ENCODE assay signal across 13 cellular contexts in the genomic region with DNA sequence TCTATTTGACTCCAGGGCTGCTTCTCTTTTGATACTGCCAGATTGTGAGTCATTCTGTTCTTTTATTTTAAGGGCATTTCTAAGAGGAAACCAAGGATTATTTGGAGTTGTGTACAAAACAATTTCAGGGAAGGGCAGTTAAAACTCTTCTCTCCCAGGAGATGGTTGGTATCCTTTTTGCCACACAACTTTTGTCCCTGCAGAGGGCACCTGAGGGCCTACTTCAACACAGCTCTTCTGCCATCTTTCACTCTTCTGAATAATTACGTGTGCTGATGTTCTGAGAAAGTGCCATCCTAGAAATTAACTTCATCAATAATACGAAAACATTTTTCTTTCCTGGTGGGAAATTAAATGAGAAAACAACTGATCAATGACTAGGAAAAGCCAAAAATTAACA.
A peak's percentile ranks its signal among the peaks of the same experiment; 100 is the strongest.
DNase-seq lines count a peak whose midpoint lies in the region; ATAC-seq and TF ChIP-seq lines count a peak whose summit lies in the region.
"Had no signal": no experiment of that assay in that cellular context is flagged by ENCODE, and none has a peak within 500 bp of the region (broad histone marks: within the 10 kb centered on the region; RNA-seq: fewer than 3 reads in every experiment).

No MANE protein-coding gene starts in this region.

- no peak overlapping the region for H3K4ac ChIP-seq in mesendoderm (ENCODE audit: low read depth, low read length)

- no peak overlapping the region for H4K5ac ChIP-seq in mesendoderm (ENCODE audit: low read length)

- no peak overlapping the region for H3K18ac ChIP-seq in mesendoderm (ENCODE audit: low read length)

- H3K27me3 Mint-ChIP-seq in activated naive CD4-positive, alpha-beta T cell treated with anti-CD3 and anti-CD28 coated beads, Interleukin-2, amount 50 U/mL, for 24 hours = peaks cover 4% of the 10 kb centered on the region
- H3K27me3 Mint-ChIP-seq in endodermal cell (ENCODE audit: insufficient read depth) = no peaks in the 10 kb centered on the region
- no peaks in the 10 kb centered on the region for H3K27me3 Mint-ChIP-seq in activated naive CD8-positive, alpha-beta T cell treated with anti-CD3 and anti-CD28 coated beads, Interleukin-2, amount 50 U/mL, for 24 hours
- H3K27me3 Mint-ChIP-seq: stimulated activated naive B cell treated with anti-CD40 and anti-IgM and Interleukin-4, amounts not matched to agents 10 μg/mL and 1 μg/mL and 100 μg/mL, for 72 hours had no signal

- H3K4me2 ChIP-seq in mesendoderm (ENCODE audit: low read length) = no peak overlapping the region

- no peak overlapping the region for H4K8ac ChIP-seq in mesendoderm (ENCODE audit: low read depth, low read length)

- H3K4me1 Mint-ChIP-seq in activated naive CD4-positive, alpha-beta T cell treated with anti-CD3 and anti-CD28 coated beads, Interleukin-2, amount 50 U/mL, for 24 hours = peaks cover 4% of the 10 kb centered on the region
- peaks cover 2% of the 10 kb centered on the region for H3K4me1 Mint-ChIP-seq in endodermal cell
- H3K4me1 Mint-ChIP-seq in activated naive CD8-positive, alpha-beta T cell treated with anti-CD3 and anti-CD28 coated beads, Interleukin-2, amount 50 U/mL, for 24 hours = no peaks in the 10 kb centered on the region
- H3K4me1 Mint-ChIP-seq: stimulated activated naive B cell treated with anti-CD40 and anti-IgM and Interleukin-4, amounts not matched to agents 10 μg/mL and 1 μg/mL and 100 μg/mL, for 72 hours had no signal

- TF ChIP-seq CTCF in endodermal cell (conservative IDR thresholded peaks at IDR 0.05) = peak; percentile 65

- H3K23ac ChIP-seq in mesendoderm (ENCODE audit: low read length) = no peak overlapping the region

- H2AK5ac ChIP-seq in mesendoderm (ENCODE audit: low read length) = no peak overlapping the region

- H3K4me3 ChIP-seq in endodermal cell (ENCODE audit: low read length) = no peak overlapping the region
- no peak overlapping the region for H3K4me3 ChIP-seq in mesendoderm (ENCODE audit: low read length)
- H3K4me3 ChIP-seq: left ventricle myocardium inferior had no signal

- no peaks in the 10 kb centered on the region for H3K36me3 Mint-ChIP-seq in activated naive CD4-positive, alpha-beta T cell treated with anti-CD3 and anti-CD28 coated beads, Interleukin-2, amount 50 U/mL, for 24 hours
- H3K36me3 Mint-ChIP-seq in endodermal cell (ENCODE audit: low read depth) = no peaks in the 10 kb centered on the region
- no peaks in the 10 kb centered on the region for H3K36me3 Mint-ChIP-seq in activated naive CD8-positive, alpha-beta T cell treated with anti-CD3 and anti-CD28 coated beads, Interleukin-2, amount 50 U/mL, for 24 hours (ENCODE audit: low read depth)
- H3K36me3 Mint-ChIP-seq: stimulated activated naive B cell treated with anti-CD40 and anti-IgM and Interleukin-4, amounts not matched to agents 10 μg/mL and 1 μg/mL and 100 μg/mL, for 72 hours had no signal

- no peaks in the 10 kb centered on the region for H3K27me3 ChIP-seq in endodermal cell (ENCODE audit: control insufficient read depth, insufficient read depth, low read length, poor library complexity, severe bottlenecking)
- H3K27me3 ChIP-seq in mesendoderm (ENCODE audit: insufficient read depth, low read length, poor library complexity) = no peaks in the 10 kb centered on the region

- DNase-seq in activated naive CD4-positive, alpha-beta T cell treated with anti-CD3 and anti-CD28 coated beads, Interleukin-2, amount 50 U/mL, for 16 hours = no peak
- peak; percentile 9 for DNase-seq in MV-4-11 (lab: John Stamatoyannopoulos, UW)
- no peak for DNase-seq in endodermal cell
- no peak for DNase-seq in effector CD8-positive, alpha-beta T cell (lab: John Stamatoyannopoulos, UW)
- no peak for DNase-seq in mesendoderm
- no peak for DNase-seq in activated CD8-positive, alpha-beta memory T cell treated with anti-CD3 and anti-CD28 coated beads for 24 hours
- DNase-seq in activated naive CD8-positive, alpha-beta T cell treated with anti-CD3 and anti-CD28 coated beads, Interleukin-2, amount 50 U/mL, for 24 hours = no peak
- DNase-seq: activated T-cell treated with anti-CD3 and anti-CD28 coated beads, Interleukin-2, amount 50 U/mL, for 48 hours; left ventricle myocardium inferior; NCI-H1105; stimulated activated naive B cell treated with anti-CD40 and anti-IgM and Interleukin-4, amounts not matched to agents 10 μg/mL and 1 μg/mL and 100 μg/mL, for 72 hours had no signal

- H2BK5ac ChIP-seq in mesendoderm (ENCODE audit: low read length) = no peak overlapping the region

- H2BK120ac ChIP-seq in mesendoderm (ENCODE audit: low read depth, low read length) = no peak overlapping the region

- H3K27ac ChIP-seq in endodermal cell (ENCODE audit: low read depth, low read length) (no peak overlapping the region), mesendoderm (ENCODE audit: low read depth, low read length) (no peak overlapping the region)
- H3K27ac ChIP-seq: left ventricle myocardium inferior had no signal

- no peaks in the 10 kb centered on the region for H3K9me3 ChIP-seq in endodermal cell (ENCODE audit: control insufficient read depth, low read length)
- H3K9me3 ChIP-seq: Caco-2, left ventricle myocardium inferior had no signal

- H3K27ac Mint-ChIP-seq in activated naive CD4-positive, alpha-beta T cell treated with anti-CD3 and anti-CD28 coated beads, Interleukin-2, amount 50 U/mL, for 24 hours = peak overlapping the region; percentile 82
- H3K27ac Mint-ChIP-seq in endodermal cell = no peak overlapping the region
- H3K27ac Mint-ChIP-seq in activated naive CD8-positive, alpha-beta T cell treated with anti-CD3 and anti-CD28 coated beads, Interleukin-2, amount 50 U/mL, for 24 hours = no peak overlapping the region
- H3K27ac Mint-ChIP-seq: stimulated activated naive B cell treated with anti-CD40 and anti-IgM and Interleukin-4, amounts not matched to agents 10 μg/mL and 1 μg/mL and 100 μg/mL, for 72 hours had no signal

- H3K79me2 ChIP-seq in mesendoderm (ENCODE audit: control insufficient read depth, insufficient read depth, low read length) = no peaks in the 10 kb centered on the region

- H3K9ac ChIP-seq in endodermal cell (ENCODE audit: extremely low read depth, low read length, poor library complexity, severe bottlenecking) = no peak overlapping the region
- H3K9ac ChIP-seq in mesendoderm (ENCODE audit: low read length) = no peak overlapping the region

- H3K9me3 Mint-ChIP-seq in activated naive CD4-positive, alpha-beta T cell treated with anti-CD3 and anti-CD28 coated beads, Interleukin-2, amount 50 U/mL, for 24 hours = no peaks in the 10 kb centered on the region
- H3K9me3 Mint-ChIP-seq in endodermal cell = no peaks in the 10 kb centered on the region
- H3K9me3 Mint-ChIP-seq in activated naive CD8-positive, alpha-beta T cell treated with anti-CD3 and anti-CD28 coated beads, Interleukin-2, amount 50 U/mL, for 24 hours = no peaks in the 10 kb centered on the region
- H3K9me3 Mint-ChIP-seq: stimulated activated naive B cell treated with anti-CD40 and anti-IgM and Interleukin-4, amounts not matched to agents 10 μg/mL and 1 μg/mL and 100 μg/mL, for 72 hours had no signal

- WGBS in endodermal cell (ENCODE audit: insufficient coverage in 1 of 2, insufficient read length in 1 of 2), 2 experiments = 94% methylated on average over 2 of the region's 2 CpGs; no CpG with 5 or more reads in 1 of the 2 experiments
- WGBS in mesendoderm (ENCODE audit: extremely low coverage, insufficient coverage, low lambda C conversion rate) = no CpG with 5 or more reads among the region's 2 CpGs

- H3K56ac ChIP-seq in mesendoderm (ENCODE audit: low read length) = no peak overlapping the region

- H3K36me3 ChIP-seq in endodermal cell (ENCODE audit: control insufficient read depth, insufficient read depth, low read length) (no peaks in the 10 kb centered on the region), mesendoderm (ENCODE audit: control insufficient read depth, insufficient read depth, low read length) (no peaks in the 10 kb centered on the region)
- H3K36me3 ChIP-seq: left ventricle myocardium inferior had no signal

- H3K79me1 ChIP-seq in mesendoderm (ENCODE audit: low read length) = no peaks in the 10 kb centered on the region

- no peak overlapping the region for H3K4me3 Mint-ChIP-seq in activated naive CD4-positive, alpha-beta T cell treated with anti-CD3 and anti-CD28 coated beads, Interleukin-2, amount 50 U/mL, for 24 hours
- no peak overlapping the region for H3K4me3 Mint-ChIP-seq in endodermal cell
- no peak overlapping the region for H3K4me3 Mint-ChIP-seq in activated naive CD8-positive, alpha-beta T cell treated with anti-CD3 and anti-CD28 coated beads, Interleukin-2, amount 50 U/mL, for 24 hours
- H3K4me3 Mint-ChIP-seq: stimulated activated naive B cell treated with anti-CD40 and anti-IgM and Interleukin-4, amounts not matched to agents 10 μg/mL and 1 μg/mL and 100 μg/mL, for 72 hours had no signal

- no peaks in the 10 kb centered on the region for H3K4me1 ChIP-seq in endodermal cell (ENCODE audit: control insufficient read depth, insufficient read depth, low read length)
- no peaks in the 10 kb centered on the region for H3K4me1 ChIP-seq in mesendoderm (ENCODE audit: control insufficient read depth, low read depth, low read length)
- H3K4me1 ChIP-seq: Caco-2, left ventricle myocardium inferior had no signal

- H2BK15ac ChIP-seq in mesendoderm (replicated peaks; ENCODE audit: low read depth) = no peak overlapping the region

- no peak for ATAC-seq in activated naive CD8-positive, alpha-beta T cell treated with anti-CD3 and anti-CD28 coated beads, Interleukin-2, amount 50 U/mL, for 24 hours
- ATAC-seq: stimulated activated naive B cell treated with anti-CD40 and anti-IgM and Interleukin-4, amounts not matched to agents 10 μg/mL and 1 μg/mL and 100 μg/mL, for 72 hours had no signal
